ENCODE assay signal across 31 cellular contexts in genomic region chr1:87291107-87291506, GRCh38. TPM values are rescaled to one million over a fixed set of nuclear protein-coding genes. Genes with fewer than 3 reads are reported as not detected.
A peak's percentile ranks its signal among the peaks of the same experiment; 100 is the strongest.
DNase-seq lines count a peak whose midpoint lies in the region; ATAC-seq and TF ChIP-seq lines count a peak whose summit lies in the region.
"Had no signal": no experiment of that assay in that cellular context is flagged by ENCODE, and none has a peak within 500 bp of the region (broad histone marks: within the 10 kb centered on the region; RNA-seq: fewer than 3 reads in every experiment).

No MANE protein-coding gene starts in this region.

- POLR2A ChIA-PET in WTC11 (lab: Charles Lee): no interaction called here

- no peak overlapping the region for H3K9ac ChIP-seq in adipocyte (ENCODE audit: low read length)
- H3K9ac ChIP-seq: neural progenitor cell had no signal

- H3K4me1 ChIP-seq in adipocyte (ENCODE audit: control insufficient read depth, insufficient read depth, low read length): peaks cover under 1% of the 10 kb centered on the region
- H3K4me1 ChIP-seq: esophagus squamous epithelium, tibial artery had no signal

- H3K36me3 ChIP-seq in adipocyte (ENCODE audit: control insufficient read depth, insufficient read depth, low read length, severe bottlenecking): no peaks in the 10 kb centered on the region
- H3K36me3 ChIP-seq: esophagus squamous epithelium, neural progenitor cell, tibial artery had no signal

- DNase-seq in GM03348 (ENCODE audit: low spot score) (peak; percentile 77), adipocyte (ENCODE audit: low read depth) (peak; percentile 28), fibroblast of pulmonary artery (ENCODE audit: low read depth) (peak; percentile 24), stromal cell of bone marrow (ENCODE audit: low read depth) (peak; percentile 3), GOT3 (lab: John Stamatoyannopoulos, UW) (no peak), caudate nucleus (lab: John Stamatoyannopoulos, UW) (no peak), WTC11 (ENCODE audit: low spot score) (no peak)
- DNase-seq: activated CD4-positive, alpha-beta T cell treated with anti-CD3 and anti-CD28 coated beads for 1 hour; activated gamma-delta T cell treated with Interleukin-2 at 50 U/mL for 16 hours; activated naive CD8-positive, alpha-beta T cell treated with anti-CD3 and anti-CD28 coated beads, Interleukin-2, amount 50 U/mL, for 24 hours; activated T-cell treated with anti-CD3 and anti-CD28 coated beads, Interleukin-2, amount 50 U/mL, for 1 hour; AML-193; CD8-positive, alpha-beta memory T cell; cortex of kidney; DMS153; esophagus squamous epithelium; GDM1; H9; KG1; NCI-H146; NCI-H510A; posterior cingulate gyrus; SIG-M5; stimulated activated CD4-positive, alpha-beta T cell treated with anti-CD3 and anti-CD28 coated beads, Interleukin-15, amount 100 ng/mL, for 24 hours; tibial artery had no signal

- CTCF ChIA-PET in WTC11 (lab: Charles Lee): no interaction called here

- TF ChIP-seq CTCF in fibroblast of pulmonary artery (IDR thresholded peaks at IDR 0.05; ENCODE audit: low read length, missing control alignments) (no peak), WTC11 (IDR thresholded peaks at IDR 0.05) (no peak)

- peaks cover 33% of the 10 kb centered on the region for H3K4me1 Mint-ChIP-seq in WTC11
- H3K4me1 Mint-ChIP-seq: activated naive CD8-positive, alpha-beta T cell treated with anti-CD3 and anti-CD28 coated beads, Interleukin-2, amount 50 U/mL, for 24 hours; CD8-positive, alpha-beta memory T cell had no signal

- no peaks in the 10 kb centered on the region for H3K36me3 Mint-ChIP-seq in WTC11
- H3K36me3 Mint-ChIP-seq: CD8-positive, alpha-beta memory T cell; neural progenitor cell had no signal

- H3K27me3 Mint-ChIP-seq in WTC11 (ENCODE audit: low read depth): no peaks in the 10 kb centered on the region

- H3K27ac ChIP-seq in caudate nucleus (ENCODE audit: low read depth, low read length): no peak overlapping the region
- H3K27ac ChIP-seq: esophagus squamous epithelium, neural progenitor cell, tibial artery had no signal

- ATAC-seq in WTC11: no peak
- ATAC-seq in HG03432 (IDR thresholded peaks at IDR 0.05; ENCODE audit: unreplicated experiment): no peak
- ATAC-seq: activated naive CD8-positive, alpha-beta T cell treated with anti-CD3 and anti-CD28 coated beads, Interleukin-2, amount 50 U/mL, for 24 hours; sciatic nerve had no signal

- H3K4me3 ChIP-seq in adipocyte (ENCODE audit: low read length): no peak overlapping the region
- no peak overlapping the region for H3K4me3 ChIP-seq in fibroblast of pulmonary artery (replicated peaks; ENCODE audit: low read depth, low read length)
- H3K4me3 ChIP-seq: esophagus squamous epithelium, lung, neural progenitor cell, tibial artery had no signal

- no peak overlapping the region for H3K27ac Mint-ChIP-seq in WTC11
- H3K27ac Mint-ChIP-seq: activated naive CD8-positive, alpha-beta T cell treated with anti-CD3 and anti-CD28 coated beads, Interleukin-2, amount 50 U/mL, for 24 hours; CD8-positive, alpha-beta memory T cell; H9; neural progenitor cell; stimulated activated naive CD8-positive, alpha-beta T cell treated with anti-CD3 and anti-CD28 coated beads, Interleukin-15, Interleukin-2, amounts not matched to agents 100 ng/mL and 50 ng/mL, for 24 hours; T-helper 1 cell treated with Interleukin-12 subunit alpha and Interleukin-12 subunit beta and Interleukin-4 antibody, amounts not matched to agents 30 μg/mL and 1 μg/mL, for 36 hours had no signal

- peaks cover 5% of the 10 kb centered on the region for H3K9me3 Mint-ChIP-seq in WTC11
- H3K9me3 Mint-ChIP-seq: activated naive CD8-positive, alpha-beta T cell treated with anti-CD3 and anti-CD28 coated beads, Interleukin-2, amount 50 U/mL, for 24 hours; CD8-positive, alpha-beta memory T cell; H9; stimulated activated naive CD8-positive, alpha-beta T cell treated with anti-CD3 and anti-CD28 coated beads, Interleukin-15, Interleukin-2, amounts not matched to agents 100 ng/mL and 50 ng/mL, for 24 hours; T-helper 1 cell treated with Interleukin-12 subunit alpha and Interleukin-12 subunit beta and Interleukin-4 antibody, amounts not matched to agents 30 μg/mL and 1 μg/mL, for 36 hours had no signal

- H3K4me3 Mint-ChIP-seq in WTC11: no peak overlapping the region
- H3K4me3 Mint-ChIP-seq: activated naive CD8-positive, alpha-beta T cell treated with anti-CD3 and anti-CD28 coated beads, Interleukin-2, amount 50 U/mL, for 24 hours; CD8-positive, alpha-beta memory T cell; H9; neural progenitor cell; stimulated activated naive CD8-positive, alpha-beta T cell treated with anti-CD3 and anti-CD28 coated beads, Interleukin-15, Interleukin-2, amounts not matched to agents 100 ng/mL and 50 ng/mL, for 24 hours; T-helper 1 cell treated with Interleukin-12 subunit alpha and Interleukin-12 subunit beta and Interleukin-4 antibody, amounts not matched to agents 30 μg/mL and 1 μg/mL, for 36 hours had no signal

- H3K9me3 ChIP-seq in adipocyte (ENCODE audit: control insufficient read depth, low read length): no peaks in the 10 kb centered on the region
- H3K9me3 ChIP-seq: esophagus squamous epithelium, tibial artery had no signal

- no peaks in the 10 kb centered on the region for H3K27me3 ChIP-seq in adipocyte (replicated peaks; ENCODE audit: control insufficient read depth, insufficient read depth, low read length)
- H3K27me3 ChIP-seq: esophagus squamous epithelium, neural progenitor cell, tibial artery had no signal

TF ChIP-seq in WTC11, 78 proteins besides CTCF, POLR2A, EP300 and RAD21:
- no peak for TF ChIP-seq KAT7 (CRISPR knock-in tag; IDR thresholded peaks at IDR 0.05; ENCODE audit: borderline replicate concordance)
- TF ChIP-seq NFYB (CRISPR knock-in tag; conservative IDR thresholded peaks at IDR 0.05; ENCODE audit: low read depth): no peak
- TF ChIP-seq ZNF138 (CRISPR knock-in tag; conservative IDR thresholded peaks at IDR 0.05): no peak
- no peak for TF ChIP-seq ZNF532 (CRISPR knock-in tag; IDR thresholded peaks at IDR 0.05; ENCODE audit: borderline replicate concordance)

RNA-seq across cellular contexts. Expression of gene LMO4, which starts 37.6 kb away (rescaled TPM):
- 72.5 to 88.9 TPM (median 73.7 TPM) in 3 replicates for total RNA-seq in WTC11 (2021)

Comparison
In these comparisons a context has a peak if more than half of its experiments do, and no peak if none do; other contexts are left out.
1. DNase-seq: peak in GM03348 (single experiment), adipocyte (single experiment), fibroblast of pulmonary artery (single experiment) and stromal cell of bone marrow (single experiment); none in GOT3 (single experiment), caudate nucleus (0 of 61) and WTC11 (single experiment).